24 cellular contexts compared by ENCODE assay signal in genomic region chr10:30047924-30048531, GRCh38. TPM values are rescaled to one million over a fixed set of nuclear protein-coding genes. Genes with fewer than 3 reads are reported as not detected.
DNase-seq lines count a peak whose midpoint lies in the region; ATAC-seq and TF ChIP-seq lines count a peak whose summit lies in the region.
"Had no signal": no experiment of that assay in that cellular context is flagged by ENCODE, and none has a peak within 500 bp of the region (broad histone marks: within the 10 kb centered on the region; RNA-seq: fewer than 3 reads in every experiment).

No MANE protein-coding gene starts in this region.

- H3K9ac ChIP-seq in PC-3 (ENCODE audit: low read length) = no peak overlapping the region
- H3K9ac ChIP-seq: neural progenitor cell had no signal

- no peaks in the 10 kb centered on the region for H3F3A ChIP-seq in PC-3 (ENCODE audit: low read length, unreplicated experiment)

- intact Hi-C loops in naive thymus-derived CD4-positive, alpha-beta T cell (cut with micrococcal nuclease) = loop anchor here in 1 of 2 donors (1.0 kb wide), 1 partner anchor 21 kb away; no protein-coding TSS in a partner anchor
- intact Hi-C loops in PC-3 (cut with micrococcal nuclease) = no loop called here

- H3K79me2 ChIP-seq in PC-3 (ENCODE audit: low read length) = no peaks in the 10 kb centered on the region

- TF ChIP-seq POLR2A in GM18505 (IDR thresholded peaks at IDR 0.05; ENCODE audit: borderline replicate concordance, extremely low read depth, insufficient read depth, insufficient read length) = no peak

- H3K4me1 Mint-ChIP-seq in activated CD8-positive, alpha-beta memory T cell treated with anti-CD3 and anti-CD28 coated beads, Interleukin-2, amount 10 ng/mL, durations not matched to agents 7 days and 5 days = peaks cover 29% of the 10 kb centered on the region
- peaks cover 0 to 20% (median 14%) of the 10 kb centered on the region in 4 donors for H3K4me1 Mint-ChIP-seq in CD4-positive, CD25-positive, alpha-beta regulatory T cell
- peaks cover 19% of the 10 kb centered on the region for H3K4me1 Mint-ChIP-seq in T-helper 17 cell
- peaks cover 13 to 31% (median 23%) of the 10 kb centered on the region in 7 donors for H3K4me1 Mint-ChIP-seq in naive thymus-derived CD4-positive, alpha-beta T cell

- no peak for DNase-seq in activated CD8-positive, alpha-beta memory T cell treated with anti-CD3 and anti-CD28 coated beads, Interleukin-2, amount 10 ng/mL, durations not matched to agents 7 days and 5 days
- no peak for DNase-seq in activated CD8-positive, alpha-beta memory T cell treated with anti-CD3 and anti-CD28 coated beads for 24 hours
- peak in 2 of 3 donors; percentile 29 to 68 for DNase-seq in CD4-positive, CD25-positive, alpha-beta regulatory T cell
- no peak for DNase-seq in T-helper 17 cell
- DNase-seq in naive thymus-derived CD4-positive, alpha-beta T cell = peak in 7 of 9 donors; percentile 30 to 55 (median 49)
- DNase-seq in PC-3 = no peak
- no peak for DNase-seq in stimulated activated CD4-positive, alpha-beta T cell treated with anti-CD3 and anti-CD28 coated beads, Interleukin-4, amount 100 ng/mL, for 24 hours
- DNase-seq: activated CD4-positive, alpha-beta T cell treated with anti-CD3 and anti-CD28 coated beads, Interleukin-2, amount 50 U/mL, for 1 hour; activated effector memory CD4-positive, alpha-beta T cell treated with Interleukin-2 at 50 U/mL for 16 hours; colonic mucosa; DMS79 treated with DMSO at 0.1 percent for 48 hours; hippocampal formation; kidney; mesendoderm; NCI-H1436; NCI-H2171; NCI-H82; psoas muscle; stimulated activated CD8-positive, alpha-beta memory T cell treated with anti-CD3 and anti-CD28 coated beads, Interleukin-4, amount 100 ng/mL, for 48 hours; T1000 had no signal

- no peak overlapping the region for H3K27ac ChIP-seq in CD4-positive, CD25-positive, alpha-beta regulatory T cell (ENCODE audit: insufficient read depth, low read length, poor library complexity, severe bottlenecking)
- no peak overlapping the region for H3K27ac ChIP-seq in naive thymus-derived CD4-positive, alpha-beta T cell (ENCODE audit: low read depth, low read length)
- no peak overlapping the region for H3K27ac ChIP-seq in PC-3 (ENCODE audit: low read length)
- H3K27ac ChIP-seq: colonic mucosa, neural progenitor cell, psoas muscle had no signal

- no TSS peak for BruUV-seq in PC-3 (replicated peaks; lab: Mats Ljungman, UMichigan)

- no peaks in the 10 kb centered on the region for H4K20me1 ChIP-seq in PC-3 (ENCODE audit: low read length)

- no peaks in the 10 kb centered on the region for H3K9me2 ChIP-seq in PC-3 (replicated peaks; ENCODE audit: low read length)

- CTCF ChIA-PET in activated CD8-positive, alpha-beta memory T cell treated with anti-CD3 and anti-CD28 coated beads, Interleukin-2, amount 10 ng/mL, durations not matched to agents 7 days and 5 days (lab: Charles Lee) = interaction anchor here (1.4 kb wide), 1 partner anchor 10 kb away, joined by 3 read pairs; no protein-coding TSS in a partner anchor
- CTCF ChIA-PET in naive thymus-derived CD4-positive, alpha-beta T cell (lab: Charles Lee) = no interaction called here
- CTCF ChIA-PET in PC-3 (lab: Charles Lee) = no interaction called here

- peak overlapping the region; percentile 26 for H3K27ac Mint-ChIP-seq in activated CD8-positive, alpha-beta memory T cell treated with anti-CD3 and anti-CD28 coated beads, Interleukin-2, amount 10 ng/mL, durations not matched to agents 7 days and 5 days
- H3K27ac Mint-ChIP-seq in CD4-positive, CD25-positive, alpha-beta regulatory T cell = no peak overlapping the region
- H3K27ac Mint-ChIP-seq in T-helper 17 cell = no peak overlapping the region
- peak overlapping the region in 3 of 9 donors; percentile 16 to 70 (median 25) for H3K27ac Mint-ChIP-seq in naive thymus-derived CD4-positive, alpha-beta T cell
- H3K27ac Mint-ChIP-seq: neural progenitor cell had no signal

- no peak overlapping the region for H3K4me2 ChIP-seq in PC-3 (ENCODE audit: low read length)
- H3K4me2 ChIP-seq: neural progenitor cell, smooth muscle cell had no signal

- peaks cover 71% of the 10 kb centered on the region for H3K27me3 Mint-ChIP-seq in activated CD8-positive, alpha-beta memory T cell treated with anti-CD3 and anti-CD28 coated beads, Interleukin-2, amount 10 ng/mL, durations not matched to agents 7 days and 5 days
- H3K27me3 Mint-ChIP-seq in CD4-positive, CD25-positive, alpha-beta regulatory T cell = peaks cover 65% of the 10 kb centered on the region
- H3K27me3 Mint-ChIP-seq in T-helper 17 cell = peaks cover 91% of the 10 kb centered on the region
- H3K27me3 Mint-ChIP-seq in naive thymus-derived CD4-positive, alpha-beta T cell = peaks cover 61 to 94% (median 80%) of the 10 kb centered on the region in 5 donors

- TF ChIP-seq CTCF in PC-3 (conservative IDR thresholded peaks at IDR 0.05; ENCODE audit: low read depth, low read length) = no peak

- H3K4me3 Mint-ChIP-seq in activated CD8-positive, alpha-beta memory T cell treated with anti-CD3 and anti-CD28 coated beads, Interleukin-2, amount 10 ng/mL, durations not matched to agents 7 days and 5 days = peak overlapping the region; percentile 40
- peak overlapping the region in 3 of 4 donors; percentile 14 to 79 (median 75) for H3K4me3 Mint-ChIP-seq in CD4-positive, CD25-positive, alpha-beta regulatory T cell
- peak overlapping the region; percentile 50 for H3K4me3 Mint-ChIP-seq in T-helper 17 cell
- H3K4me3 Mint-ChIP-seq in naive thymus-derived CD4-positive, alpha-beta T cell = peak overlapping the region; percentile 68 to 81 (median 75)
- H3K4me3 Mint-ChIP-seq: neural progenitor cell had no signal

- no peak overlapping the region for H2AFZ ChIP-seq in PC-3 (ENCODE audit: low read length)
- H2AFZ ChIP-seq: neural progenitor cell had no signal

- peak; percentile 66 for ATAC-seq in activated CD8-positive, alpha-beta memory T cell treated with anti-CD3 and anti-CD28 coated beads, Interleukin-2, amount 10 ng/mL, durations not matched to agents 7 days and 5 days
- ATAC-seq in CD4-positive, CD25-positive, alpha-beta regulatory T cell (ENCODE audit: low read depth in 2 of 2) = peak; percentile 69 to 71
- ATAC-seq in T-helper 17 cell (peak; percentile 66), GM18505 (IDR thresholded peaks at IDR 0.05; ENCODE audit: unreplicated experiment) (no peak), PC-3 (no peak)
- peak; percentile 77 for ATAC-seq in naive thymus-derived CD4-positive, alpha-beta T cell

- no peaks in the 10 kb centered on the region for H3K9me3 Mint-ChIP-seq in activated CD8-positive, alpha-beta memory T cell treated with anti-CD3 and anti-CD28 coated beads, Interleukin-2, amount 10 ng/mL, durations not matched to agents 7 days and 5 days (ENCODE audit: low read depth)
- peaks cover 0 to 4% (median 0%) of the 10 kb centered on the region in 7 donors for H3K9me3 Mint-ChIP-seq in CD4-positive, CD25-positive, alpha-beta regulatory T cell
- H3K9me3 Mint-ChIP-seq in naive thymus-derived CD4-positive, alpha-beta T cell = no peaks in the 10 kb centered on the region
- H3K9me3 Mint-ChIP-seq: neural progenitor cell had no signal

- H3K36me3 ChIP-seq in CD4-positive, CD25-positive, alpha-beta regulatory T cell (ENCODE audit: control insufficient read depth, insufficient read depth, low read length) = no peaks in the 10 kb centered on the region
- no peaks in the 10 kb centered on the region for H3K36me3 ChIP-seq in naive thymus-derived CD4-positive, alpha-beta T cell (ENCODE audit: control insufficient read depth in 2 of 3, insufficient read depth in 3 of 3, low read length in 3 of 3)
- H3K36me3 ChIP-seq in PC-3 (ENCODE audit: low read depth, low read length) = no peaks in the 10 kb centered on the region
- H3K36me3 ChIP-seq: colonic mucosa, neural progenitor cell had no signal

- peaks cover 3% of the 10 kb centered on the region for H3K36me3 Mint-ChIP-seq in activated CD8-positive, alpha-beta memory T cell treated with anti-CD3 and anti-CD28 coated beads, Interleukin-2, amount 10 ng/mL, durations not matched to agents 7 days and 5 days
- H3K36me3 Mint-ChIP-seq in CD4-positive, CD25-positive, alpha-beta regulatory T cell = no peaks in the 10 kb centered on the region
- H3K36me3 Mint-ChIP-seq in T-helper 17 cell (ENCODE audit: low read depth) = peaks cover 3% of the 10 kb centered on the region
- no peaks in the 10 kb centered on the region for H3K36me3 Mint-ChIP-seq in naive thymus-derived CD4-positive, alpha-beta T cell
- H3K36me3 Mint-ChIP-seq: CD14-positive monocyte, neural progenitor cell had no signal

- peaks cover 14% of the 10 kb centered on the region for H3K4me1 ChIP-seq in CD4-positive, CD25-positive, alpha-beta regulatory T cell (ENCODE audit: control insufficient read depth, insufficient read depth, low read length, poor library complexity, severe bottlenecking)
- H3K4me1 ChIP-seq in naive thymus-derived CD4-positive, alpha-beta T cell (ENCODE audit: control insufficient read depth in 2 of 2, insufficient read depth in 2 of 2, low read length in 2 of 2) = peaks cover 0 to 17% of the 10 kb centered on the region in 2 donors
- H3K4me1 ChIP-seq in PC-3 (ENCODE audit: insufficient read depth, low read length) = peaks cover 11% of the 10 kb centered on the region
- H3K4me1 ChIP-seq: colonic mucosa had no signal

- no peak overlapping the region for H3K4me3 ChIP-seq in CD4-positive, CD25-positive, alpha-beta regulatory T cell (ENCODE audit: low read depth, low read length)
- H3K4me3 ChIP-seq in naive thymus-derived CD4-positive, alpha-beta T cell (ENCODE audit: low read length) = no peak overlapping the region
- no peak overlapping the region for H3K4me3 ChIP-seq in PC-3 (ENCODE audit: low read length)
- H3K4me3 ChIP-seq: colonic mucosa, neural progenitor cell, psoas muscle, smooth muscle cell had no signal

- POLR2A ChIA-PET in naive thymus-derived CD4-positive, alpha-beta T cell (lab: Charles Lee) = no interaction called here
- POLR2A ChIA-PET in PC-3 (lab: Charles Lee; ENCODE audit: unreplicated experiment) = no interaction called here

- no peaks in the 10 kb centered on the region for H3K9me3 ChIP-seq in CD4-positive, CD25-positive, alpha-beta regulatory T cell (ENCODE audit: control insufficient read depth in 2 of 2, low read length in 2 of 2)
- H3K9me3 ChIP-seq in T-helper 17 cell (ENCODE audit: control insufficient read depth, low read length, poor library complexity, severe bottlenecking) (no peaks in the 10 kb centered on the region), PC-3 (ENCODE audit: low read length) (no peaks in the 10 kb centered on the region)
- H3K9me3 ChIP-seq in naive thymus-derived CD4-positive, alpha-beta T cell (ENCODE audit: control insufficient read depth in 2 of 3, low read length in 3 of 3) = no peaks in the 10 kb centered on the region
- H3K9me3 ChIP-seq: colonic mucosa, psoas muscle had no signal

- H3K27me3 ChIP-seq in CD4-positive, CD25-positive, alpha-beta regulatory T cell (ENCODE audit: control insufficient read depth, insufficient read depth, low read length) = peaks cover 22% of the 10 kb centered on the region
- H3K27me3 ChIP-seq in naive thymus-derived CD4-positive, alpha-beta T cell (ENCODE audit: control insufficient read depth in 2 of 2, insufficient read depth in 2 of 2, low read length in 2 of 2) = peaks cover 0 to 11% of the 10 kb centered on the region in 2 donors
- no peaks in the 10 kb centered on the region for H3K27me3 ChIP-seq in PC-3 (ENCODE audit: low read length)
- H3K27me3 ChIP-seq: colonic mucosa, neural progenitor cell had no signal

RNA-seq across cellular contexts. Expression of gene JCAD, which starts 11.4 kb away (rescaled TPM):
- under 1 TPM; 0.16 to 0.58 TPM for total RNA-seq in activated CD8-positive, alpha-beta memory T cell treated with anti-CD3 and anti-CD28 coated beads, Interleukin-2, amount 10 ng/mL, durations not matched to agents 7 days and 5 days
- total RNA-seq in CD4-positive, CD25-positive, alpha-beta regulatory T cell = 0.05 TPM
- polyA plus RNA-seq in CD4-positive, CD25-positive, alpha-beta regulatory T cell = not detected
- total RNA-seq in T-helper 17 cell (under 1 TPM in 1 of 2 donors, not detected in 1; 0.23 TPM), PC-3 (2014; rRNA removed) (5.0 and 7.8 TPM in 2 replicates)
- under 1 TPM in 2 of 5 experiments, not detected in 3; 0.44 to 0.56 TPM for total RNA-seq in naive thymus-derived CD4-positive, alpha-beta T cell
- not detected for polyA plus RNA-seq in naive thymus-derived CD4-positive, alpha-beta T cell
- polyA plus RNA-seq: CD14-positive monocyte had no signal

Comparison
In these comparisons a context has a peak if more than half of its experiments do, and no peak if none do; other contexts are left out.
1. ATAC-seq: peak in activated CD8-positive, alpha-beta memory T cell treated with anti-CD3 and anti-CD28 coated beads, Interleukin-2, amount 10 ng/mL, durations not matched to agents 7 days and 5 days (single experiment), CD4-positive, CD25-positive, alpha-beta regulatory T cell (2 of 2), T-helper 17 cell (single experiment) and naive thymus-derived CD4-positive, alpha-beta T cell (single experiment); none in GM18505 (single experiment) and PC-3 (single experiment).
2. DNase-seq: peak in CD4-positive, CD25-positive, alpha-beta regulatory T cell (2 of 3) and naive thymus-derived CD4-positive, alpha-beta T cell (7 of 9); none in activated CD8-positive, alpha-beta memory T cell treated with anti-CD3 and anti-CD28 coated beads, Interleukin-2, amount 10 ng/mL, durations not matched to agents 7 days and 5 days (single experiment), activated CD8-positive, alpha-beta memory T cell treated with anti-CD3 and anti-CD28 coated beads for 24 hours (single experiment), T-helper 17 cell (0 of 3), PC-3 (single experiment) and stimulated activated CD4-positive, alpha-beta T cell treated with anti-CD3 and anti-CD28 coated beads, Interleukin-4, amount 100 ng/mL, for 24 hours (single experiment).
3. Peak in every context shown above with its lines, with median percentiles within 50 percentile points of each other: H3K4me3 Mint-ChIP-seq.